22 cellular contexts compared by ENCODE assay signal in the genomic region with DNA sequence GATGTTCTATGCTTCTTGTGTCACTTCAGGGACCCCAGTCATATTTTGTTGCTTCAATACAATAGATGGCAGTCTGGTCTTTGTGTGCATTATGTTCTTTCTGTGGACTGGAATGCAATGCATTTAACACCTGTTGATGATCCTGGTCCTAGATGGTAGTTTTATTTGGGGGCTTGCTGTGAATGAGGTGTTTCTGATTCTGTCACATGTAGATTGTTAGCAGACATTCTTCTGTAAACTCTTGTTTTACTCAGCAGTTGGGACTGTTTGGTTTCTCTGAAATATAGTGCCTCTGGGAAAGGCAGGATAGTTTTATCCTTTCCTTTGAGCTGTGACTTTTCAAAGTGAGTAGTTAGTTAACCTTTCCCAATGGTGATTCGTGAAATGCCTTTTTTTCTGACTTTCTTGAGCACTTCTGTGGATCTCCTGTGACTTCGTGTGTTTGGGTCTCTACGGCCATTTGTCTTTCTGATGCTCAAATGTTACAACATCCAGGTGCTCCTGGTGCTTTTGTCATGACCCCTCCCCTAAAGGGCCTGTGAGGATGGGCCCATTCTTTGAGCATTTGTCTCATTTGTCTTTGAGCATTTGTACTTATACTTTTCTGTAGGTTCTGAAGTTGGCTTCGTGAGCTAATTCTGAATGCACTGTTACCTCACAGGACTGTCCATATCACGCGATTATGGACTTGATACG. TPM values are rescaled to one million over a fixed set of nuclear protein-coding genes. Genes with fewer than 3 reads are reported as not detected.
DNase-seq lines count a peak whose midpoint lies in the region; ATAC-seq and TF ChIP-seq lines count a peak whose summit lies in the region.
"Had no signal": no experiment of that assay in that cellular context is flagged by ENCODE, and none has a peak within 500 bp of the region (broad histone marks: within the 10 kb centered on the region; RNA-seq: fewer than 3 reads in every experiment).

No MANE protein-coding gene starts in this region.

- intact Hi-C loops in activated CD4-positive, alpha-beta T cell treated with anti-CD3 and anti-CD28 coated beads, Interleukin-2, amount 10 ng/mL, durations not matched to agents 24 days and 14 days (cut with micrococcal nuclease), result no loop called here
- intact Hi-C loops in activated CD4-positive, alpha-beta T cell treated with anti-CD3 and anti-CD28 coated beads for 36 hours (cut with DNase I, micrococcal nuclease), result no loop called here

- POLR2A ChIA-PET in activated CD4-positive, alpha-beta T cell treated with anti-CD3 and anti-CD28 coated beads for 36 hours (lab: Charles Lee), result no interaction called here

- H3K27ac ChIP-seq in GM23338 (ENCODE audit: low read depth) (peak overlapping the region; percentile 17; the same call in 1 of the 2 replicates), endodermal cell (ENCODE audit: low read depth, low read length) (no peak overlapping the region)
- H3K27ac ChIP-seq: 22Rv1 had no signal

- H3K4me3 ChIP-seq in GM23338 (no peak overlapping the region), endodermal cell (ENCODE audit: low read length) (no peak overlapping the region)
- H3K4me3 ChIP-seq: GM12878, K562 had no signal

- H3K4me1 ChIP-seq in GM23338 (ENCODE audit: insufficient read depth), result peaks cover 16% of the 10 kb centered on the region
- H3K4me1 ChIP-seq in endodermal cell (ENCODE audit: control insufficient read depth, insufficient read depth, low read length), result no peaks in the 10 kb centered on the region
- H3K4me1 ChIP-seq: BE2C had no signal

- 90 to 96% methylated on average over 7 of the region's 7 CpGs for WGBS in endodermal cell (ENCODE audit: insufficient coverage in 1 of 2, insufficient read length in 1 of 2), 2 experiments

- H3K27me3 ChIP-seq in GM23338 (ENCODE audit: insufficient read depth) (no peaks in the 10 kb centered on the region), endodermal cell (ENCODE audit: control insufficient read depth, insufficient read depth, low read length, poor library complexity, severe bottlenecking) (no peaks in the 10 kb centered on the region)
- H3K27me3 ChIP-seq: BE2C had no signal

- CTCF ChIA-PET in activated CD4-positive, alpha-beta T cell treated with anti-CD3 and anti-CD28 coated beads for 36 hours (lab: Charles Lee), result interaction anchor here (0.7 to 1.8 kb wide), 3 partner anchors 11 to 145 kb away, joined by 3 to 6 read pairs (median 3); no protein-coding TSS in a partner anchor

- H3K27me3 Mint-ChIP-seq in activated CD4-positive, alpha-beta T cell treated with anti-CD3 and anti-CD28 coated beads, Interleukin-2, amount 10 ng/mL, durations not matched to agents 24 days and 14 days, result no peaks in the 10 kb centered on the region
- no peaks in the 10 kb centered on the region for H3K27me3 Mint-ChIP-seq in activated CD4-positive, alpha-beta T cell treated with anti-CD3 and anti-CD28 coated beads for 36 hours
- H3K27me3 Mint-ChIP-seq in GM23338 (ENCODE audit: insufficient read depth, low read depth, poor library complexity) (no peaks in the 10 kb centered on the region), endodermal cell (ENCODE audit: insufficient read depth) (no peaks in the 10 kb centered on the region), nephron progenitor cell (ENCODE audit: low read depth, poor library complexity) (no peaks in the 10 kb centered on the region)

- H3K9me2 ChIP-seq in GM23338 (ENCODE audit: insufficient read depth), result no peaks in the 10 kb centered on the region
- H3K9me2 ChIP-seq: SK-N-SH had no signal

- peaks cover 60% of the 10 kb centered on the region for H4K20me1 ChIP-seq in GM23338 (replicated peaks; ENCODE audit: insufficient read depth)

- no peak for ATAC-seq in activated CD4-positive, alpha-beta T cell treated with anti-CD3 and anti-CD28 coated beads for 36 hours
- ATAC-seq in GM23338 (peak; percentile 55), HG02763 (IDR thresholded peaks at IDR 0.05; ENCODE audit: unreplicated experiment) (no peak), HG02759 (IDR thresholded peaks at IDR 0.05; ENCODE audit: unreplicated experiment) (no peak), GM18868 (IDR thresholded peaks at IDR 0.05; ENCODE audit: unreplicated experiment) (no peak)
- ATAC-seq: GM12878, K562 had no signal

- no peak overlapping the region for H3K9ac ChIP-seq in endodermal cell (ENCODE audit: extremely low read depth, low read length, poor library complexity, severe bottlenecking)
- H3K9ac ChIP-seq: SK-N-SH had no signal

- peaks cover 96% of the 10 kb centered on the region for H3K79me2 ChIP-seq in GM23338 (replicated peaks; ENCODE audit: insufficient read depth)

- no peaks in the 10 kb centered on the region for H3K9me3 ChIP-seq in endodermal cell (ENCODE audit: control insufficient read depth, low read length)
- H3K9me3 ChIP-seq: BE2C, SK-N-SH had no signal

- no peak overlapping the region for H3K4me3 Mint-ChIP-seq in activated CD4-positive, alpha-beta T cell treated with anti-CD3 and anti-CD28 coated beads, Interleukin-2, amount 10 ng/mL, durations not matched to agents 24 days and 14 days
- H3K4me3 Mint-ChIP-seq in activated CD4-positive, alpha-beta T cell treated with anti-CD3 and anti-CD28 coated beads for 36 hours, result no peak overlapping the region
- H3K4me3 Mint-ChIP-seq in GM23338 (no peak overlapping the region), endodermal cell (no peak overlapping the region), nephron progenitor cell (no peak overlapping the region)
- H3K4me3 Mint-ChIP-seq: CD14-positive monocyte had no signal

- peak overlapping the region; percentile 4; the same call in 1 of the 2 replicates for H3K4me2 ChIP-seq in GM23338
- H3K4me2 ChIP-seq: SK-N-SH had no signal

- peaks cover 46% of the 10 kb centered on the region for H3K36me3 Mint-ChIP-seq in activated CD4-positive, alpha-beta T cell treated with anti-CD3 and anti-CD28 coated beads, Interleukin-2, amount 10 ng/mL, durations not matched to agents 24 days and 14 days (ENCODE audit: low read depth)
- peaks cover 47% of the 10 kb centered on the region for H3K36me3 Mint-ChIP-seq in activated CD4-positive, alpha-beta T cell treated with anti-CD3 and anti-CD28 coated beads for 36 hours (ENCODE audit: low read depth)
- H3K36me3 Mint-ChIP-seq in GM23338 (ENCODE audit: low read depth) (peaks cover 41% of the 10 kb centered on the region), endodermal cell (ENCODE audit: low read depth) (peaks cover 67% of the 10 kb centered on the region), nephron progenitor cell (ENCODE audit: low read depth) (peaks cover 80% of the 10 kb centered on the region)

- TF ChIP-seq CTCF in GM23338 (conservative IDR thresholded peaks at IDR 0.05; ENCODE audit: low read depth in 2 of 2) (no peak), endodermal cell (conservative IDR thresholded peaks at IDR 0.05) (no peak), nephron progenitor cell (IDR thresholded peaks at IDR 0.05) (no peak)

- H3K4me1 Mint-ChIP-seq in activated CD4-positive, alpha-beta T cell treated with anti-CD3 and anti-CD28 coated beads, Interleukin-2, amount 10 ng/mL, durations not matched to agents 24 days and 14 days, result peaks cover 37% of the 10 kb centered on the region
- peaks cover 39% of the 10 kb centered on the region for H3K4me1 Mint-ChIP-seq in activated CD4-positive, alpha-beta T cell treated with anti-CD3 and anti-CD28 coated beads for 36 hours
- H3K4me1 Mint-ChIP-seq in GM23338 (peaks cover 16% of the 10 kb centered on the region), endodermal cell (peaks cover 20% of the 10 kb centered on the region), nephron progenitor cell (peaks cover 16% of the 10 kb centered on the region)

- peak overlapping the region; percentile 19 for H3K27ac Mint-ChIP-seq in activated CD4-positive, alpha-beta T cell treated with anti-CD3 and anti-CD28 coated beads, Interleukin-2, amount 10 ng/mL, durations not matched to agents 24 days and 14 days
- no peak overlapping the region for H3K27ac Mint-ChIP-seq in activated CD4-positive, alpha-beta T cell treated with anti-CD3 and anti-CD28 coated beads for 36 hours
- H3K27ac Mint-ChIP-seq in GM23338, result 0 out of 2 replicates have a peak overlapping the region, but pooled peaks have one; percentile 16
- peak overlapping the region; percentile 45 for H3K27ac Mint-ChIP-seq in endodermal cell
- peak overlapping the region; percentile 58 for H3K27ac Mint-ChIP-seq in nephron progenitor cell

- H3K36me3 ChIP-seq in GM23338 (ENCODE audit: insufficient read depth) (peaks cover 18% of the 10 kb centered on the region), endodermal cell (ENCODE audit: control insufficient read depth, insufficient read depth, low read length) (peaks cover 54% of the 10 kb centered on the region)
- H3K36me3 ChIP-seq: BE2C had no signal

- no peak for DNase-seq in activated CD4-positive, alpha-beta T cell treated with anti-CD3 and anti-CD28 coated beads, Interleukin-2, amount 10 ng/mL, durations not matched to agents 24 days and 14 days
- DNase-seq in activated CD4-positive, alpha-beta T cell treated with anti-CD3 and anti-CD28 coated beads for 36 hours, result no peak
- DNase-seq in GM23338 (ENCODE audit: low spot score) (no peak), endodermal cell (no peak), nephron progenitor cell (no peak)
- DNase-seq: ACHN, BE2C, Kasumi-1, NCI-H1092 treated with DMSO at 0.1 percent for 48 hours, NCI-H1436, NCI-H187, NCI-H2081 treated with DMSO at 0.1 percent for 48 hours, NCI-H524, NCI-H748 treated with DMSO at 0.1 percent for 48 hours, SK-N-SH had no signal

- H2AFZ ChIP-seq in GM23338, result no peak overlapping the region

- H3F3A ChIP-seq in GM23338 (replicated peaks; ENCODE audit: low read depth), result no peaks in the 10 kb centered on the region

- H3K9me3 Mint-ChIP-seq in activated CD4-positive, alpha-beta T cell treated with anti-CD3 and anti-CD28 coated beads, Interleukin-2, amount 10 ng/mL, durations not matched to agents 24 days and 14 days, result no peaks in the 10 kb centered on the region
- no peaks in the 10 kb centered on the region for H3K9me3 Mint-ChIP-seq in activated CD4-positive, alpha-beta T cell treated with anti-CD3 and anti-CD28 coated beads for 36 hours (ENCODE audit: low read depth)
- H3K9me3 Mint-ChIP-seq in GM23338 (no peaks in the 10 kb centered on the region), endodermal cell (peaks cover 6% of the 10 kb centered on the region), nephron progenitor cell (peaks cover 30% of the 10 kb centered on the region)
- H3K9me3 Mint-ChIP-seq: CD14-positive monocyte had no signal

TF ChIP-seq in GM23338, 12 proteins besides CTCF, POLR2A, EP300 and RAD21:
- no peak for TF ChIP-seq NANOG (IDR thresholded peaks at IDR 0.05; ENCODE audit: borderline replicate concordance)
- no peak for TF ChIP-seq POLR2AphosphoS5 (IDR thresholded peaks at IDR 0.05; ENCODE audit: low read depth)

RNA-seq across cellular contexts. Expression of a gene that starts 20.8 kb away (rescaled TPM):
- 29.3 and 29.8 TPM in 2 replicates for total RNA-seq in activated CD4-positive, alpha-beta T cell treated with anti-CD3 and anti-CD28 coated beads, Interleukin-2, amount 10 ng/mL, durations not matched to agents 24 days and 14 days
- total RNA-seq in activated CD4-positive, alpha-beta T cell treated with anti-CD3 and anti-CD28 coated beads for 36 hours, result 10 to 100 TPM; 22.8 to 25.7 TPM
- total RNA-seq in GM23338 (2014; rRNA removed; shearing (Covaris generic)), result 53.6 and 66.4 TPM in 2 replicates
- polyA plus RNA-seq in GM23338 (2016; fragmentation: Nextera tagmentation; extraction: Ambion mirVana), result 18.5 and 19.3 TPM in 2 replicates
- total RNA-seq in endodermal cell, result 10 to 100 TPM; 38.4 to 51.0 TPM
- polyA plus RNA-seq in endodermal cell (2013, experiment 1 of 2), result 32.2 TPM
- polyA plus RNA-seq in endodermal cell (2013, experiment 2 of 2), result 34.7 TPM
